In the genomic region with DNA sequence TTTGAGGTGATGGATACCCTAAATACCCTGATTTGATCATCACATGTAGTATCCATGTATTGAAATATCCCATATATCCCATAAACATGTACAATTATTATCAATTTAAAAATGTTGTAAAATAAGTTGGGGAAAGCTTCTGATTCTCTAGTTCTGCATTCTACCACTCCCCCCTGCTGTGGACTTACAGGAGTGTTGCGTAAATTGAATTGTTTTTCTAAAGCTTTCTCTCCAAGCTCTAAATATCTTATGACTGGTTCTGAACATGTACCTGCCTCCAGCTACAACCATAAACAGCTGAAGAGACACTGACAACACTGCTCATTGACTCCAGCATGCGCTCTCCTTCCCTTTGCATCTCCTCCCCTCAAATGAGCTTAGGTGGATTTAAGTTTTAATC, we compare ENCODE assay signal across 15 cellular contexts.
DNase-seq lines count a peak whose midpoint lies in the region; ATAC-seq and TF ChIP-seq lines count a peak whose summit lies in the region.
"Had no signal": no experiment of that assay in that cellular context is flagged by ENCODE, and none has a peak within 500 bp of the region (broad histone marks: within the 10 kb centered on the region; RNA-seq: fewer than 3 reads in every experiment).

No MANE protein-coding gene starts in this region.

- H3K9me2 ChIP-seq in PC-3 (replicated peaks; ENCODE audit: low read length), result no peaks in the 10 kb centered on the region

- TF ChIP-seq EP300 in ovary (IDR thresholded peaks at IDR 0.05), result no peak

- no peaks in the 10 kb centered on the region for H3F3A ChIP-seq in PC-3 (ENCODE audit: low read length, unreplicated experiment)

- no TSS peak for BruUV-seq in PC-3 (replicated peaks; lab: Mats Ljungman, UMichigan)

- H3K4me3 ChIP-seq in cardiac muscle cell (no peak overlapping the region), left ventricle myocardium inferior (no peak overlapping the region), PC-3 (ENCODE audit: low read length) (no peak overlapping the region), choroid plexus epithelial cell (ENCODE audit: low read depth, low read length) (no peak overlapping the region), H7 (ENCODE audit: insufficient read depth, low read depth, low read length) (no peak overlapping the region), ovary (no peak overlapping the region)
- H3K4me3 ChIP-seq: heart left ventricle, PC-9 had no signal

- H3K4me2 ChIP-seq in PC-3 (ENCODE audit: low read length), result no peak overlapping the region
- H3K4me2 ChIP-seq: PC-9 had no signal

- CTCF ChIA-PET in PC-3 (lab: Charles Lee), result interaction anchor here (1.6 kb wide), 1 partner anchor 52 kb away, joined by 4 read pairs; no protein-coding TSS in a partner anchor

- POLR2A ChIA-PET in PC-3 (lab: Charles Lee; ENCODE audit: unreplicated experiment), result no interaction called here

- intact Hi-C loops in left ventricle myocardium inferior (cut with micrococcal nuclease) (no loop called here), PC-3 (cut with micrococcal nuclease) (no loop called here), ovary (cut with DNase I) (no loop called here)

- peak; percentile 2 for TF ChIP-seq CTCF in cardiac muscle cell (IDR thresholded peaks at IDR 0.05; ENCODE audit: low read depth, low read length)
- TF ChIP-seq CTCF in left ventricle myocardium inferior (IDR thresholded peaks at IDR 0.05; ENCODE audit: borderline replicate concordance), result no peak
- TF ChIP-seq CTCF in PC-3 (conservative IDR thresholded peaks at IDR 0.05; ENCODE audit: low read depth, low read length), result no peak
- TF ChIP-seq CTCF in choroid plexus epithelial cell (conservative IDR thresholded peaks at IDR 0.05; ENCODE audit: low read depth, low read length), result peak; percentile 25
- TF ChIP-seq CTCF in ovary (IDR thresholded peaks at IDR 0.05), result no peak

- H3K4me1 ChIP-seq in cardiac muscle cell (ENCODE audit: low read depth) (no peaks in the 10 kb centered on the region), left ventricle myocardium inferior (peaks cover 72% of the 10 kb centered on the region), PC-3 (ENCODE audit: insufficient read depth, low read length) (peaks cover 16% of the 10 kb centered on the region), ovary (ENCODE audit: insufficient read depth) (peaks cover 5% of the 10 kb centered on the region)

- H3K79me2 ChIP-seq in PC-3 (ENCODE audit: low read length), result no peaks in the 10 kb centered on the region

- H3K36me3 ChIP-seq in cardiac muscle cell, result no peaks in the 10 kb centered on the region
- peaks cover 7% of the 10 kb centered on the region for H3K36me3 ChIP-seq in left ventricle myocardium inferior
- no peaks in the 10 kb centered on the region for H3K36me3 ChIP-seq in PC-3 (ENCODE audit: low read depth, low read length)
- H3K36me3 ChIP-seq in H7 (replicated peaks; ENCODE audit: control insufficient read depth, insufficient read depth, low read length), result no peaks in the 10 kb centered on the region
- no peaks in the 10 kb centered on the region for H3K36me3 ChIP-seq in ovary

- WGBS in ovary, 3 donors, result 95 to 100% (median 96%) methylated on average over 2 of the region's 2 CpGs

- H3K27ac ChIP-seq in cardiac muscle cell (no peak overlapping the region), left ventricle myocardium inferior (replicated peaks) (no peak overlapping the region), PC-3 (ENCODE audit: low read length) (peak overlapping the region; percentile 24; the same call in 1 of the 2 replicates), ovary (no peak overlapping the region)
- H3K27ac ChIP-seq: heart left ventricle, PC-9 had no signal

- H3K27me3 ChIP-seq in cardiac muscle cell (no peaks in the 10 kb centered on the region), left ventricle myocardium inferior (ENCODE audit: low read depth) (no peaks in the 10 kb centered on the region), PC-3 (ENCODE audit: low read length) (no peaks in the 10 kb centered on the region), H7 (ENCODE audit: control insufficient read depth, insufficient read depth, low read length) (no peaks in the 10 kb centered on the region), ovary (no peaks in the 10 kb centered on the region)
- H3K27me3 ChIP-seq: heart left ventricle had no signal

- H3K9ac ChIP-seq in PC-3 (ENCODE audit: low read length), result no peak overlapping the region

- DNase-seq in cardiac muscle cell (ENCODE audit: low read depth in 1 of 2, low spot score in 1 of 2) (peak in 1 of 2 donors; percentile 25), left ventricle myocardium inferior (no peak), PC-3 (no peak), choroid plexus epithelial cell (ENCODE audit: low read depth) (peak; percentile 92), H7 (no peak), ovary (no peak), anterior cingulate cortex (lab: John Stamatoyannopoulos, UW) (no peak)
- DNase-seq: CD8-positive, alpha-beta T cell; cortex of kidney; erythroblast; heart left ventricle; NCI-H1694; PC-9; stimulated activated naive CD8-positive, alpha-beta T cell treated with anti-CD3 and anti-CD28 coated beads, Interleukin-15, amount 100 ng/mL, for 72 hours had no signal

- no peaks in the 10 kb centered on the region for H4K20me1 ChIP-seq in PC-3 (ENCODE audit: low read length)

- TF ChIP-seq POLR2A in ovary (IDR thresholded peaks at IDR 0.05), result no peak

- H2AFZ ChIP-seq in PC-3 (ENCODE audit: low read length), result no peak overlapping the region
- H2AFZ ChIP-seq: PC-9 had no signal

- no peaks in the 10 kb centered on the region for H3K9me3 ChIP-seq in cardiac muscle cell (ENCODE audit: low read depth)
- H3K9me3 ChIP-seq in left ventricle myocardium inferior (replicated peaks), result no peaks in the 10 kb centered on the region
- H3K9me3 ChIP-seq in PC-3 (ENCODE audit: low read length), result no peaks in the 10 kb centered on the region
- H3K9me3 ChIP-seq in ovary, result no peaks in the 10 kb centered on the region
- H3K9me3 ChIP-seq: heart left ventricle had no signal

- no peak for ATAC-seq in PC-3
- no peak for ATAC-seq in GM21529 (IDR thresholded peaks at IDR 0.05; ENCODE audit: unreplicated experiment)
- ATAC-seq: CD8-positive, alpha-beta T cell; heart left ventricle; stimulated activated naive CD8-positive, alpha-beta T cell treated with anti-CD3 and anti-CD28 coated beads, Interleukin-15, amount 100 ng/mL, for 72 hours had no signal

Comparison
In these comparisons a context has a peak if more than half of its experiments do, and no peak if none do; other contexts are left out.
1. CTCF ChIP-seq: peak in cardiac muscle cell (single experiment) and choroid plexus epithelial cell (single experiment); none in left ventricle myocardium inferior (single experiment), PC-3 (single experiment) and ovary (0 of 3).